In the genomic region with DNA sequence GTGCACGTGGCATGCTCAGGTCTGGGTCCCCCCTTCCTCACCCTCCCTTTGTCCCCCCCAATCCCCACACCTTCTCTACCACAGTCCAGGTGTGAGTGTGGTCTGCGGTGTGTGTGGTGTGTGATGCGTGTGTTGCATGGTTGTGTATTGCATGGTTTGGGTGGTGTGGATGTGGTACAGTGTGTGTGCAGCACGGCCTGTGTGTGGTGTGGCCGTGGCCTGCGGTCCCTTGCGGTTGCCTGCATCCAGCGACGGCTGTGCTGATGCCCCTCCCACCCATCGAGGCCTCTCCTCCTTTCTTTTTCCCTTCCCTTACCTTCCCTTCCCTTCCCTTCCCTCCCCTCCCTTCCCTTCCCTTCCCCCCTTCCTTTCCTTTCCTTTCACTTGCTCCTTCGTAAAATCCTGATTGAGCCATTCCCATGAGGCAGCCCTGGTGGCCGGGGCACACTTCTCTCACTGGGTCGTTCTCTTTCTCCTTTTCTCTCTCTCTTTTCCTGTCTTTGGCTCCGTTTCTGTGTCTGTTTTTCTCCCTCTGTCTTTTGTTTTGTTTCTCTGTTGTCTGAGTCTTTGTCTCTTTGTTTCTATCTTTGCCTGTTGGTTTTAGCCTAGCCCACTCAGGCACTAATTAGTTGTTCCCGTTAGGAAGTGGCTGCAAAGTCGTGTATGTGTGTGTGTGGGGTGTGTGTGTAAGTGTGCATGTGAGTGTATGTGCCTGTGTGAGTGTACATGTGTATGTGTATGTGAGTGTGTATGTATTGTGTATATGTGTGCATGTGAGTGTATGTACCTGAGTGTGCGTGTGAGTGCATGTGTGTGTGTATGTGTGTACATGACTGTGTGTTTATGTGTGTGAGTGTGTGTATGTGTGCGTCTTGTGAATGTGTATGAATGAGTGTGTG, we compare ENCODE assay signal across 8 cellular contexts.
A peak's percentile ranks its signal among the peaks of the same experiment; 100 is the strongest.
DNase-seq lines count a peak whose midpoint lies in the region; ATAC-seq lines count a peak whose summit lies in the region.

No MANE protein-coding gene starts in this region.

- peaks cover 4% of the 10 kb centered on the region for H3K27me3 ChIP-seq in CD4-positive, alpha-beta memory T cell (ENCODE audit: insufficient read depth, low read length)
- H3K27me3 ChIP-seq in H7 (ENCODE audit: control insufficient read depth, insufficient read depth, low read length) (peaks cover 18% of the 10 kb centered on the region), adipocyte (replicated peaks; ENCODE audit: control insufficient read depth, insufficient read depth, low read length) (peaks cover 47% of the 10 kb centered on the region), muscle layer of duodenum (ENCODE audit: low read depth, low read length) (no peaks in the 10 kb centered on the region)

- H3K27ac ChIP-seq in CD4-positive, alpha-beta memory T cell (ENCODE audit: low read depth, low read length): no peak overlapping the region
- H3K27ac ChIP-seq in muscle layer of duodenum (ENCODE audit: low read length): no peak overlapping the region

- peaks cover 14% of the 10 kb centered on the region for H3K4me1 ChIP-seq in CD4-positive, alpha-beta memory T cell (ENCODE audit: insufficient read depth, low read length)
- H3K4me1 ChIP-seq in adipocyte (ENCODE audit: control insufficient read depth, insufficient read depth, low read length): peaks cover 21% of the 10 kb centered on the region
- H3K4me1 ChIP-seq in muscle layer of duodenum (ENCODE audit: control insufficient read depth in 1 of 2, insufficient read depth in 2 of 2, low read length in 2 of 2): peaks cover 0 to 38% of the 10 kb centered on the region in 2 donors

- H3K9me3 ChIP-seq in CD4-positive, alpha-beta memory T cell (ENCODE audit: control insufficient read depth in 1 of 2, low read length in 2 of 2): no peaks in the 10 kb centered on the region
- H3K9me3 ChIP-seq in adipocyte (ENCODE audit: control insufficient read depth, low read length) (no peaks in the 10 kb centered on the region), muscle layer of duodenum (ENCODE audit: control insufficient read depth in 1 of 2, low read length in 2 of 2) (no peaks in the 10 kb centered on the region)

- CTCF ChIA-PET in CD4-positive, alpha-beta memory T cell (lab: Charles Lee; ENCODE audit: partially characterized antibody): interaction anchor here (0.8 kb wide), 1 partner anchor 603 kb away, joined by 3 read pairs; no protein-coding TSS in a partner anchor

- ATAC-seq in HG02588 (IDR thresholded peaks at IDR 0.05; ENCODE audit: unreplicated experiment) (no peak), GM21447 (IDR thresholded peaks at IDR 0.05; ENCODE audit: unreplicated experiment) (no peak), GM21576 (IDR thresholded peaks at IDR 0.05; ENCODE audit: unreplicated experiment) (no peak)

- no peak for DNase-seq in CD4-positive, alpha-beta memory T cell
- DNase-seq in H7: peak; percentile 78
- no peak for DNase-seq in adipocyte (ENCODE audit: low read depth)
- DNase-seq in activated CD4-positive, alpha-beta T cell treated with anti-CD3 and anti-CD28 coated beads, Interleukin-2, amount 50 U/mL, for 1 hour: no peak

- peak overlapping the region; percentile 10 to 12 for H3K4me3 ChIP-seq in CD4-positive, alpha-beta memory T cell (ENCODE audit: low read length in 2 of 2)
- H3K4me3 ChIP-seq in H7 (ENCODE audit: insufficient read depth, low read depth, low read length) (no peak overlapping the region), adipocyte (ENCODE audit: low read length) (peak overlapping the region; percentile 77), muscle layer of duodenum (ENCODE audit: low read depth in 1 of 2, low read length in 2 of 2) (peak overlapping the region; percentile 54 to 60)

- H3K4me3 Mint-ChIP-seq in CD4-positive, alpha-beta memory T cell: no peak overlapping the region

- no peaks in the 10 kb centered on the region for H3K36me3 ChIP-seq in CD4-positive, alpha-beta memory T cell (ENCODE audit: insufficient read depth, low read length)
- H3K36me3 ChIP-seq in H7 (replicated peaks; ENCODE audit: control insufficient read depth, insufficient read depth, low read length): no peaks in the 10 kb centered on the region
- no peaks in the 10 kb centered on the region for H3K36me3 ChIP-seq in adipocyte (ENCODE audit: control insufficient read depth, insufficient read depth, low read length, severe bottlenecking)
- H3K36me3 ChIP-seq in muscle layer of duodenum (ENCODE audit: control insufficient read depth in 1 of 2, insufficient read depth in 2 of 2, low read length in 2 of 2): no peaks in the 10 kb centered on the region

- POLR2A ChIA-PET in CD4-positive, alpha-beta memory T cell (lab: Charles Lee; ENCODE audit: partially characterized antibody): no interaction called here

- H3K27ac Mint-ChIP-seq in CD4-positive, alpha-beta memory T cell: no peak overlapping the region

- H3K9ac ChIP-seq in adipocyte (ENCODE audit: low read length): peak overlapping the region; percentile 37

- H3K27me3 Mint-ChIP-seq in CD4-positive, alpha-beta memory T cell: peaks cover 14 to 27% of the 10 kb centered on the region in 2 donors

- no peaks in the 10 kb centered on the region for H3K9me3 Mint-ChIP-seq in CD4-positive, alpha-beta memory T cell

- no peaks in the 10 kb centered on the region for H3K36me3 Mint-ChIP-seq in CD4-positive, alpha-beta memory T cell

- intact Hi-C loops in CD4-positive, alpha-beta memory T cell (cut with micrococcal nuclease): no loop called here

- H3K4me1 Mint-ChIP-seq in CD4-positive, alpha-beta memory T cell: peaks cover 0 to 21% (median 5%) of the 10 kb centered on the region in 4 donors
